18 cellular contexts compared by ENCODE assay signal in the genomic region with DNA sequence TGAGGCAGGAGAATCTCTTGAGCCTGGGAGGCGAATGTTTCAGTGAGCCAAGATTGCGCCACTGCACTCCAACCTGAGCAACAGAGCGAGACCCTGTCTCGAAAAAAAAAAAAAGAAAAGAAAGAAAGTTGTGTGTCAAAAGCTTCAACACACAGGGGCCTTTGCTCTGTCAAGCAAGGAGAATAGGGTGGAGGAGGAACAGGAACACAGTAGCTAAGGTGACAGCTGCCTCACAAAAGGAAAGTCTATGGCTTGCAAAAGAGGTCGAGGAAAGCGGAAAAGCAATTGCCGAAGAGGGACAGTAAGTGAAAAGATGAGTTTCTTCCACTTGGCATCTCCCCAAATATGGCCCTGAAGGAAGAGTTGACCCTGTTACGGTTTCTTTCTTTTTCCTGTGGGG. TPM values are rescaled to one million over a fixed set of nuclear protein-coding genes. Genes with fewer than 3 reads are reported as not detected.
DNase-seq lines count a peak whose midpoint lies in the region; ATAC-seq and TF ChIP-seq lines count a peak whose summit lies in the region.
"Had no signal": no experiment of that assay in that cellular context is flagged by ENCODE, and none has a peak within 500 bp of the region (broad histone marks: within the 10 kb centered on the region; RNA-seq: fewer than 3 reads in every experiment).

No MANE protein-coding gene starts in this region.

- DNase-seq in activated CD8-positive, alpha-beta memory T cell treated with anti-CD3 and anti-CD28 coated beads, Interleukin-2, amount 10 ng/mL, durations not matched to agents 7 days and 5 days = no peak
- DNase-seq in activated CD8-positive, alpha-beta memory T cell treated with anti-CD3 and anti-CD28 coated beads for 24 hours = no peak
- DNase-seq in effector memory CD8-positive, alpha-beta T cell = no peak
- no peak for DNase-seq in stimulated activated naive B cell treated with anti-CD40 and anti-IgM and Interleukin-4, amounts not matched to agents 10 μg/mL and 1 μg/mL and 100 μg/mL, for 72 hours
- DNase-seq in GM13976 (ENCODE audit: low spot score) = no peak
- no peak for DNase-seq in middle frontal gyrus (ENCODE audit: extremely low spot score, low spot score)
- DNase-seq: Calu3, foreskin keratinocyte, GF-D8, HFFc6, left ventricle myocardium superior, NCI-H187 treated with DMSO at 0.1 percent for 48 hours, NCI-H446 had no signal

- no peaks in the 10 kb centered on the region for H3K9me3 Mint-ChIP-seq in activated CD8-positive, alpha-beta memory T cell treated with anti-CD3 and anti-CD28 coated beads, Interleukin-2, amount 10 ng/mL, durations not matched to agents 7 days and 5 days (ENCODE audit: low read depth)
- no peaks in the 10 kb centered on the region for H3K9me3 Mint-ChIP-seq in T-helper 1 cell treated with Interleukin-12 subunit alpha and Interleukin-12 subunit beta and Interleukin-4 antibody, amounts not matched to agents 30 μg/mL and 1 μg/mL, for 36 hours
- H3K9me3 Mint-ChIP-seq in effector memory CD8-positive, alpha-beta T cell = no peaks in the 10 kb centered on the region
- H3K9me3 Mint-ChIP-seq in stimulated activated naive B cell treated with anti-CD40 and anti-IgM and Interleukin-4, amounts not matched to agents 10 μg/mL and 1 μg/mL and 100 μg/mL, for 72 hours = no peaks in the 10 kb centered on the region
- H3K9me3 Mint-ChIP-seq: HFFc6 had no signal

- H3K4me3 Mint-ChIP-seq in activated CD8-positive, alpha-beta memory T cell treated with anti-CD3 and anti-CD28 coated beads, Interleukin-2, amount 10 ng/mL, durations not matched to agents 7 days and 5 days = peak overlapping the region; percentile 72
- H3K4me3 Mint-ChIP-seq in T-helper 1 cell treated with Interleukin-12 subunit alpha and Interleukin-12 subunit beta and Interleukin-4 antibody, amounts not matched to agents 30 μg/mL and 1 μg/mL, for 36 hours = peak overlapping the region; percentile 83
- peak overlapping the region in 1 of 2 donors; percentile 80 for H3K4me3 Mint-ChIP-seq in effector memory CD8-positive, alpha-beta T cell
- peak overlapping the region; percentile 37 to 68 for H3K4me3 Mint-ChIP-seq in stimulated activated naive B cell treated with anti-CD40 and anti-IgM and Interleukin-4, amounts not matched to agents 10 μg/mL and 1 μg/mL and 100 μg/mL, for 72 hours
- H3K4me3 Mint-ChIP-seq: HFFc6 had no signal

- peak overlapping the region; percentile 94 for H3K27ac Mint-ChIP-seq in activated CD8-positive, alpha-beta memory T cell treated with anti-CD3 and anti-CD28 coated beads, Interleukin-2, amount 10 ng/mL, durations not matched to agents 7 days and 5 days
- peak overlapping the region; percentile 88 for H3K27ac Mint-ChIP-seq in T-helper 1 cell treated with Interleukin-12 subunit alpha and Interleukin-12 subunit beta and Interleukin-4 antibody, amounts not matched to agents 30 μg/mL and 1 μg/mL, for 36 hours
- peak overlapping the region; percentile 69 to 94 for H3K27ac Mint-ChIP-seq in effector memory CD8-positive, alpha-beta T cell
- H3K27ac Mint-ChIP-seq in stimulated activated naive B cell treated with anti-CD40 and anti-IgM and Interleukin-4, amounts not matched to agents 10 μg/mL and 1 μg/mL and 100 μg/mL, for 72 hours = peak overlapping the region; percentile 26
- H3K27ac Mint-ChIP-seq: HFFc6 had no signal

- TF ChIP-seq CTCF in GM13976 (IDR thresholded peaks at IDR 0.05; ENCODE audit: borderline replicate concordance, control extremely low read depth, extremely low read depth, insufficient read depth, missing control alignments) = no peak

- H3K36me3 Mint-ChIP-seq in activated CD8-positive, alpha-beta memory T cell treated with anti-CD3 and anti-CD28 coated beads, Interleukin-2, amount 10 ng/mL, durations not matched to agents 7 days and 5 days = peaks cover 47% of the 10 kb centered on the region
- peaks cover 31% of the 10 kb centered on the region for H3K36me3 Mint-ChIP-seq in T-helper 1 cell treated with Interleukin-12 subunit alpha and Interleukin-12 subunit beta and Interleukin-4 antibody, amounts not matched to agents 30 μg/mL and 1 μg/mL, for 36 hours (ENCODE audit: low read depth)
- H3K36me3 Mint-ChIP-seq in effector memory CD8-positive, alpha-beta T cell (ENCODE audit: insufficient read depth) = peaks cover 23% of the 10 kb centered on the region
- no peaks in the 10 kb centered on the region for H3K36me3 Mint-ChIP-seq in stimulated activated naive B cell treated with anti-CD40 and anti-IgM and Interleukin-4, amounts not matched to agents 10 μg/mL and 1 μg/mL and 100 μg/mL, for 72 hours

- H3K27me3 Mint-ChIP-seq in activated CD8-positive, alpha-beta memory T cell treated with anti-CD3 and anti-CD28 coated beads, Interleukin-2, amount 10 ng/mL, durations not matched to agents 7 days and 5 days = no peaks in the 10 kb centered on the region
- H3K27me3 Mint-ChIP-seq in T-helper 1 cell treated with Interleukin-12 subunit alpha and Interleukin-12 subunit beta and Interleukin-4 antibody, amounts not matched to agents 30 μg/mL and 1 μg/mL, for 36 hours (ENCODE audit: low read depth) = no peaks in the 10 kb centered on the region
- no peaks in the 10 kb centered on the region for H3K27me3 Mint-ChIP-seq in effector memory CD8-positive, alpha-beta T cell
- no peaks in the 10 kb centered on the region for H3K27me3 Mint-ChIP-seq in stimulated activated naive B cell treated with anti-CD40 and anti-IgM and Interleukin-4, amounts not matched to agents 10 μg/mL and 1 μg/mL and 100 μg/mL, for 72 hours

- in situ Hi-C loops in GM13976 (cut with MboI; ENCODE audit: low sequenced_read_pairs, unreplicated experiment) = no loop called here

- H3K4me1 Mint-ChIP-seq in activated CD8-positive, alpha-beta memory T cell treated with anti-CD3 and anti-CD28 coated beads, Interleukin-2, amount 10 ng/mL, durations not matched to agents 7 days and 5 days = peaks cover 62% of the 10 kb centered on the region
- peaks cover 58% of the 10 kb centered on the region for H3K4me1 Mint-ChIP-seq in T-helper 1 cell treated with Interleukin-12 subunit alpha and Interleukin-12 subunit beta and Interleukin-4 antibody, amounts not matched to agents 30 μg/mL and 1 μg/mL, for 36 hours (ENCODE audit: low read depth)
- H3K4me1 Mint-ChIP-seq in effector memory CD8-positive, alpha-beta T cell (ENCODE audit: low read depth in 2 of 2) = peaks cover 56 to 61% of the 10 kb centered on the region in 2 donors
- H3K4me1 Mint-ChIP-seq in stimulated activated naive B cell treated with anti-CD40 and anti-IgM and Interleukin-4, amounts not matched to agents 10 μg/mL and 1 μg/mL and 100 μg/mL, for 72 hours = peaks cover 37 to 59% of the 10 kb centered on the region in 2 donors

- ATAC-seq in activated CD8-positive, alpha-beta memory T cell treated with anti-CD3 and anti-CD28 coated beads, Interleukin-2, amount 10 ng/mL, durations not matched to agents 7 days and 5 days = peak; percentile 17
- ATAC-seq in effector memory CD8-positive, alpha-beta T cell (replicated peaks) = peak; percentile 31
- ATAC-seq in stimulated activated naive B cell treated with anti-CD40 and anti-IgM and Interleukin-4, amounts not matched to agents 10 μg/mL and 1 μg/mL and 100 μg/mL, for 72 hours (replicated peaks) = peak; percentile 69 to 74
- ATAC-seq in GM21619 (IDR thresholded peaks at IDR 0.05; ENCODE audit: unreplicated experiment) = no peak
- ATAC-seq: foreskin keratinocyte, left ventricle myocardium superior had no signal

- CTCF ChIA-PET in activated CD8-positive, alpha-beta memory T cell treated with anti-CD3 and anti-CD28 coated beads, Interleukin-2, amount 10 ng/mL, durations not matched to agents 7 days and 5 days (lab: Charles Lee) = interaction anchor here (0.8 to 4.4 kb wide), 18 partner anchors 9 to 399 kb away, joined by 3 to 62 read pairs (median 6); no protein-coding TSS in a partner anchor

RNA-seq across cellular contexts. Expression of a gene that starts 26.5 kb away (rescaled TPM):
- 10 to 100 TPM in 1 of 2 experiments, 1 to 10 TPM in 1; 5.1 to 11.0 TPM for total RNA-seq in activated CD8-positive, alpha-beta memory T cell treated with anti-CD3 and anti-CD28 coated beads, Interleukin-2, amount 10 ng/mL, durations not matched to agents 7 days and 5 days
- total RNA-seq: Calu3, foreskin keratinocyte, HFFc6, left ventricle myocardium superior, M059J, prostate gland had no signal

RNA-seq across cellular contexts. Expression of a gene that starts 32.9 kb away (rescaled TPM):
- total RNA-seq in activated CD8-positive, alpha-beta memory T cell treated with anti-CD3 and anti-CD28 coated beads, Interleukin-2, amount 10 ng/mL, durations not matched to agents 7 days and 5 days = 100 to 1,000 TPM; 183 to 257 TPM
- total RNA-seq: Calu3, foreskin keratinocyte, HFFc6 had no signal

RNA-seq across cellular contexts. Expression of a gene that starts 40.2 kb away (rescaled TPM):
- under 1 TPM; 0.21 to 0.41 TPM for total RNA-seq in activated CD8-positive, alpha-beta memory T cell treated with anti-CD3 and anti-CD28 coated beads, Interleukin-2, amount 10 ng/mL, durations not matched to agents 7 days and 5 days
- total RNA-seq: Calu3, foreskin keratinocyte, HFFc6, left ventricle myocardium superior, M059J, vagina had no signal

Comparison
In these comparisons a context has a peak if more than half of its experiments do, and no peak if none do; other contexts are left out.
1. H3K27ac Mint-ChIP-seq: peak in every context shown above with its lines; median percentile 94 in activated CD8-positive, alpha-beta memory T cell treated with anti-CD3 and anti-CD28 coated beads, Interleukin-2, amount 10 ng/mL, durations not matched to agents 7 days and 5 days; 88 in T-helper 1 cell treated with Interleukin-12 subunit alpha and Interleukin-12 subunit beta and Interleukin-4 antibody, amounts not matched to agents 30 μg/mL and 1 μg/mL, for 36 hours; 82 in effector memory CD8-positive, alpha-beta T cell; 26 in stimulated activated naive B cell treated with anti-CD40 and anti-IgM and Interleukin-4, amounts not matched to agents 10 μg/mL and 1 μg/mL and 100 μg/mL, for 72 hours.